15 cellular contexts compared by ENCODE assay signal in the genomic region with DNA sequence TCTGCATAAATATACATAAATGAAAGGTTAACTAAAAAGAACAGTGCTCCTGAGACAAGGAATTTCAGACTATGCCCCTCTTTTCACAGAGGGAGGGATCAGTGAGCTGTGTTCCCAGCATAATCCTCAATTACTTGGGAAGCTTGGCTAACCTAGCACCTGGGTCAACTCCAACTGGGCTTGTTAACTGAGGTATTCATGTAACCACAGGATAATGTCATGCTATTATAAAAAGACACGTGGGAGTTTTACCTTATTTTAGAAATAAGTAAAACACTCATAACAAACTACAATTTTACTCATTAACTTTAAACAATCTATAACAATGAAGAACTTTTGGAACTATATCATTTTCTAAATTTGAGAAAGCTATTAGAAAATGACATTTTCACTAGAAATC. TPM values are rescaled to one million over a fixed set of nuclear protein-coding genes. Genes with fewer than 3 reads are reported as not detected.
"Had no signal": no experiment of that assay in that cellular context is flagged by ENCODE, and none has a peak within 500 bp of the region (broad histone marks: within the 10 kb centered on the region; RNA-seq: fewer than 3 reads in every experiment).

No MANE protein-coding gene starts in this region.

- H3K27ac ChIP-seq: breast epithelium, gastroesophageal sphincter, left lung, sigmoid colon had no signal

- H3K4me3 ChIP-seq: breast epithelium, gastroesophageal sphincter, left lung, sigmoid colon had no signal

- H3K4me1 ChIP-seq: breast epithelium, gastroesophageal sphincter, left lung, sigmoid colon had no signal

- DNase-seq: activated CD4-positive, alpha-beta T cell treated with anti-CD3 and anti-CD28 coated beads, Interleukin-2, amount 50 U/mL, for 1 hour; activated CD8-positive, alpha-beta memory T cell treated with anti-CD3 and anti-CD28 coated beads for 24 hours; activated naive CD8-positive, alpha-beta T cell treated with anti-CD3 and anti-CD28 coated beads for 36 hours; amygdala; dermis blood vessel endothelial cell; effector memory CD8-positive, alpha-beta T cell; left lung; sigmoid colon; stimulated activated CD4-positive, alpha-beta T cell treated with anti-CD3 and anti-CD28 coated beads, Interleukin-1b, Interleukin-23, amount 100 ng/mL, for 48 hours; stimulated activated naive CD8-positive, alpha-beta T cell treated with anti-CD3 and anti-CD28 coated beads, Interleukin-15, amount 100 ng/mL, for 72 hours; T-helper 9 cell had no signal

- ATAC-seq: activated CD4-positive, CD25-positive, alpha-beta regulatory T cell treated with anti-CD3 and anti-CD28 coated beads, Interleukin-2, amount 50 U/mL, for 24 hours; effector memory CD8-positive, alpha-beta T cell; gastroesophageal sphincter; left lung; stimulated activated naive CD8-positive, alpha-beta T cell treated with anti-CD3 and anti-CD28 coated beads, Interleukin-15, amount 100 ng/mL, for 72 hours had no signal

- H3K36me3 ChIP-seq: breast epithelium, gastroesophageal sphincter, left lung, sigmoid colon had no signal

- H3K27me3 ChIP-seq: gastroesophageal sphincter, left lung, sigmoid colon had no signal

- H3K9me3 ChIP-seq: breast epithelium, gastroesophageal sphincter, left lung, sigmoid colon had no signal

RNA-seq across cellular contexts. Expression of a gene that starts 58.0 kb away (rescaled TPM):
- total RNA-seq: activated naive CD8-positive, alpha-beta T cell treated with anti-CD3 and anti-CD28 coated beads for 36 hours; activated T-helper 1 cell treated with anti-CD3 and anti-CD28 coated beads, Interleukin-12 subunit alpha, Interleukin-12 subunit beta, Interleukin-2, Interleukin-4 antibody, amounts not matched to agents 30 ng/mL and 10 ng/mL and 1 ng/mL, durations not matched to agents 14 hours and 24 hours and 36 hours had no signal
